ENCODE assay signal across 16 cellular contexts in genomic region chr5:164748861-164749260, GRCh38.
A peak's percentile ranks its signal among the peaks of the same experiment; 100 is the strongest.
DNase-seq lines count a peak whose midpoint lies in the region; ATAC-seq and TF ChIP-seq lines count a peak whose summit lies in the region.
"Had no signal": no experiment of that assay in that cellular context is flagged by ENCODE, and none has a peak within 500 bp of the region (broad histone marks: within the 10 kb centered on the region; RNA-seq: fewer than 3 reads in every experiment).

No MANE protein-coding gene starts in this region.

- TF ChIP-seq CTCF in right lobe of liver (IDR thresholded peaks at IDR 0.05), result no peak

- H3K36me3 ChIP-seq in right lobe of liver, result no peaks in the 10 kb centered on the region
- H3K36me3 ChIP-seq: upper lobe of right lung had no signal

- no peaks in the 10 kb centered on the region for H3K4me1 ChIP-seq in right lobe of liver
- H3K4me1 ChIP-seq: Caco-2, upper lobe of right lung had no signal

- no peak overlapping the region for H3K27ac ChIP-seq in right lobe of liver
- H3K27ac ChIP-seq: upper lobe of right lung had no signal

- no peaks in the 10 kb centered on the region for H3K9me3 ChIP-seq in right lobe of liver
- H3K9me3 ChIP-seq: Caco-2, upper lobe of right lung had no signal

- no peak for TF ChIP-seq POLR2A in right lobe of liver (IDR thresholded peaks at IDR 0.05)

- H3K27me3 ChIP-seq in right lobe of liver, result no peaks in the 10 kb centered on the region
- H3K27me3 ChIP-seq: upper lobe of right lung had no signal

- ATAC-seq in GM18498 (IDR thresholded peaks at IDR 0.05; ENCODE audit: unreplicated experiment) (peak; percentile 81), GM19438 (IDR thresholded peaks at IDR 0.05; ENCODE audit: low read depth, unreplicated experiment) (peak; percentile 88), HG02678 (IDR thresholded peaks at IDR 0.05; ENCODE audit: unreplicated experiment) (peak; percentile 86), HG03175 (IDR thresholded peaks at IDR 0.05; ENCODE audit: unreplicated experiment) (peak; percentile 96), right lobe of liver (no peak)
- ATAC-seq: SK-N-SH treated with all-trans-retinoic acid at 6 μM for 48 hours, upper lobe of right lung had no signal

- intact Hi-C loops in right lobe of liver (cut with DNase I), result no loop called here

- no peak overlapping the region for H3K4me3 ChIP-seq in right lobe of liver
- H3K4me3 ChIP-seq: upper lobe of right lung had no signal

- DNase-seq in right lobe of liver (no peak), NCI-H2081 (lab: John Stamatoyannopoulos, UW) (no peak), cortex of kidney (lab: John Stamatoyannopoulos, UW) (no peak), NCI-H187 treated with DMSO at 0.1 percent for 48 hours (lab: John Stamatoyannopoulos, UW) (no peak)
- DNase-seq: Caco-2; H9; KG1; NCI-H2029 treated with DMSO at 0.1 percent for 48 hours; nucleus accumbens; stimulated activated CD4-positive, alpha-beta T cell treated with anti-CD3 and anti-CD28 coated beads, Interleukin-12 subunit alpha, Interleukin-12 subunit beta, amount 100 ng/mL, for 4 hours; upper lobe of right lung had no signal

Comparison
In these comparisons a context has a peak if more than half of its experiments do, and no peak if none do; other contexts are left out.
1. ATAC-seq: peak in GM18498 (single experiment), GM19438 (single experiment), HG02678 (single experiment) and HG03175 (single experiment); none in right lobe of liver (0 of 4).